In genomic region chr11:46391186-46391577, GRCh38 we compare ENCODE assay signal across 1 cellular context.
TF ChIP-seq lines count a peak whose summit lies in the region.

No MANE protein-coding gene starts in this region.

TF ChIP-seq in A549, 52 proteins besides CTCF, POLR2A, EP300 and RAD21 (continued from another document):
- TF ChIP-seq MAX (IDR thresholded peaks at IDR 0.05) = no peak
- no peak for TF ChIP-seq HMGXB4 (CRISPR knock-in tag; IDR thresholded peaks at IDR 0.05; ENCODE audit: borderline replicate concordance)
- TF ChIP-seq SMC3 (IDR thresholded peaks at IDR 0.05) = no peak
- TF ChIP-seq FOSL2 (IDR thresholded peaks at IDR 0.05) = no peak
- TF ChIP-seq FOSL2 (CRISPR knock-in tag; IDR thresholded peaks at IDR 0.05) = no peak
- TF ChIP-seq RCOR1 (IDR thresholded peaks at IDR 0.05; ENCODE audit: low read depth, low read length) = no peak
- TF ChIP-seq ZSCAN20 (CRISPR knock-in tag; IDR thresholded peaks at IDR 0.05) = no peak
